Comparison of ENCODE assay signal across 9 cellular contexts in genomic region chr1:178037510-178038253, GRCh38. TPM values are rescaled to one million over a fixed set of nuclear protein-coding genes. Genes with fewer than 3 reads are reported as not detected.
DNase-seq lines count a peak whose midpoint lies in the region; ATAC-seq, FAIRE-seq and TF ChIP-seq lines count a peak whose summit lies in the region.
"Had no signal": no experiment of that assay in that cellular context is flagged by ENCODE, and none has a peak within 500 bp of the region (broad histone marks: within the 10 kb centered on the region; RNA-seq: fewer than 3 reads in every experiment).

No MANE protein-coding gene starts in this region.

- peaks cover 4% of the 10 kb centered on the region; the same call in 1 of the 2 replicates for H3K4me1 ChIP-seq in GM23248 (ENCODE audit: insufficient read depth)
- peaks cover 4% of the 10 kb centered on the region for H3K4me1 ChIP-seq in mononuclear cell (ENCODE audit: insufficient read depth, low read length)
- peaks cover 8% of the 10 kb centered on the region for H3K4me1 ChIP-seq in upper lobe of right lung

- no peak for FAIRE-seq in RCC 7860 (lab: Jason Lieb, UNC)

- no peaks in the 10 kb centered on the region for H3K27me3 ChIP-seq in GM23248 (replicated peaks; ENCODE audit: insufficient read depth)
- H3K27me3 ChIP-seq in mononuclear cell (ENCODE audit: insufficient read depth, low read length) = no peaks in the 10 kb centered on the region
- H3K27me3 ChIP-seq in upper lobe of right lung = no peaks in the 10 kb centered on the region

- H3K4me3 ChIP-seq in GM23248 (peak overlapping the region; percentile 67), fibroblast of mammary gland (ENCODE audit: control insufficient read depth, low read depth, low read length) (peak overlapping the region; percentile 68), mononuclear cell (ENCODE audit: low read length) (peak overlapping the region; percentile 51), upper lobe of right lung (peak overlapping the region; percentile 74)

- no peaks in the 10 kb centered on the region for H3K79me2 ChIP-seq in GM23248 (ENCODE audit: insufficient read depth)

- 0 out of 2 replicates have a peak overlapping the region, but pooled peaks have one; percentile 30 for H3K27ac ChIP-seq in GM23248
- H3K27ac ChIP-seq in upper lobe of right lung = peak overlapping the region; percentile 81

- DNase-seq in GM23248 = peak; percentile 92
- DNase-seq in RCC 7860 (ENCODE audit: low spot score) = peak; percentile 72
- peak; percentile 76 for DNase-seq in fibroblast of mammary gland (ENCODE audit: low read depth)
- peak; percentile 95 for DNase-seq in upper lobe of right lung
- no peak for DNase-seq in stimulated activated CD4-positive, alpha-beta T cell treated with anti-CD3 and anti-CD28 coated beads, Interleukin-1b, Interleukin-23, amount 100 ng/mL, for 48 hours
- DNase-seq in T-helper 9 cell = no peak

- H3K9me3 ChIP-seq in GM23248 (ENCODE audit: low read depth) (no peaks in the 10 kb centered on the region), mononuclear cell (ENCODE audit: low read depth, low read length) (no peaks in the 10 kb centered on the region), upper lobe of right lung (no peaks in the 10 kb centered on the region)

- H3K4me2 ChIP-seq in GM23248 (ENCODE audit: unreplicated experiment) = peak overlapping the region; percentile 72

- in situ Hi-C loops in GM23248 (cut with MboI) = loop anchor here (10.0 kb wide), 1 partner anchor 247 kb away; no protein-coding TSS in a partner anchor

- H3F3A ChIP-seq in GM23248 (ENCODE audit: insufficient read depth) = no peaks in the 10 kb centered on the region

- ATAC-seq in upper lobe of right lung (peak; percentile 99), GM18517 (IDR thresholded peaks at IDR 0.05; ENCODE audit: unreplicated experiment) (no peak)
- ATAC-seq: T-cell had no signal

- H2AFZ ChIP-seq in GM23248 = peak overlapping the region; percentile 81

- TF ChIP-seq CTCF in fibroblast of mammary gland (conservative IDR thresholded peaks at IDR 0.05; ENCODE audit: control insufficient read depth, insufficient read depth, low read depth, low read length) (peak; percentile 63), upper lobe of right lung (IDR thresholded peaks at IDR 0.05) (peak; percentile 54)

- intact Hi-C loops in upper lobe of right lung (cut with DNase I) = no loop called here

- H3K36me3 ChIP-seq in GM23248 (ENCODE audit: low read depth) (no peaks in the 10 kb centered on the region), upper lobe of right lung (no peaks in the 10 kb centered on the region)

- no peaks in the 10 kb centered on the region for H3K9me2 ChIP-seq in GM23248 (ENCODE audit: insufficient read depth)

- no peaks in the 10 kb centered on the region for H4K20me1 ChIP-seq in GM23248 (ENCODE audit: insufficient read depth)

- 6 to 8% methylated on average over 55 to 58 of the region's 58 CpGs for WGBS in GM23248 (ENCODE audit: low coverage in 1 of 2, low lambda C conversion rate in 2 of 2, missing lambda C conversion rate in 2 of 2), 2 experiments

- H3K9ac ChIP-seq in GM23248 = peak overlapping the region; percentile 76

RNA-seq across cellular contexts. Expression of gene RASAL2, which starts 56.2 kb away (rescaled TPM):
- total RNA-seq in GM23248 (2014; rRNA removed; shearing (Covaris generic)) = 21.5 and 23.1 TPM in 2 replicates
- polyA plus RNA-seq in GM23248 (2016; fragmentation: Nextera tagmentation; extraction: Ambion mirVana) = 9.5 and 10.1 TPM in 2 replicates
- total RNA-seq in mononuclear cell (0.84 TPM), upper lobe of right lung (39.4 TPM)

Comparison
In these comparisons a context has a peak if more than half of its experiments do, and no peak if none do; other contexts are left out.
1. DNase-seq: peak in GM23248 (single experiment), RCC 7860 (single experiment), fibroblast of mammary gland (single experiment) and upper lobe of right lung (single experiment); none in stimulated activated CD4-positive, alpha-beta T cell treated with anti-CD3 and anti-CD28 coated beads, Interleukin-1b, Interleukin-23, amount 100 ng/mL, for 48 hours (single experiment) and T-helper 9 cell (single experiment).
2. RNA of gene RASAL2, which starts 56.2 kb away (total RNA-seq): 39.4 TPM in upper lobe of right lung (single experiment) and 21.5 to 23.1 TPM in GM23248; 0.84 TPM in mononuclear cell (single experiment); every median in the first group is over 10 times any median in the second.
3. Peak in every context shown above with its lines, with median percentiles within 50 percentile points of each other: H3K4me3 ChIP-seq.